21 cellular contexts compared by ENCODE assay signal in genomic region chr17:82429824-82430223, GRCh38. TPM values are rescaled to one million over a fixed set of nuclear protein-coding genes. Genes with fewer than 3 reads are reported as not detected.
A peak's percentile ranks its signal among the peaks of the same experiment; 100 is the strongest.
DNase-seq lines count a peak whose midpoint lies in the region; ATAC-seq and TF ChIP-seq lines count a peak whose summit lies in the region.
"Had no signal": no experiment of that assay in that cellular context is flagged by ENCODE, and none has a peak within 500 bp of the region (broad histone marks: within the 10 kb centered on the region; RNA-seq: fewer than 3 reads in every experiment).

No MANE protein-coding gene starts in this region.

- H3K36me3 Mint-ChIP-seq in activated CD4-positive, alpha-beta T cell treated with anti-CD3 and anti-CD28 coated beads, Interleukin-2, amount 10 ng/mL, durations not matched to agents 7 days and 5 days (ENCODE audit: low read depth), result peaks cover 27% of the 10 kb centered on the region
- peaks cover 4% of the 10 kb centered on the region for H3K36me3 Mint-ChIP-seq in central memory CD8-positive, alpha-beta T cell (ENCODE audit: insufficient read depth)
- no peaks in the 10 kb centered on the region for H3K36me3 Mint-ChIP-seq in neural progenitor cell
- H3K36me3 Mint-ChIP-seq: type B pancreatic cell had no signal

- POLR2A ChIA-PET in activated CD4-positive, alpha-beta T cell treated with anti-CD3 and anti-CD28 coated beads, Interleukin-2, amount 10 ng/mL, durations not matched to agents 7 days and 5 days (lab: Charles Lee), result no interaction called here

- H3K27me3 ChIP-seq in H7 (ENCODE audit: control insufficient read depth, insufficient read depth, low read length), result no peaks in the 10 kb centered on the region
- no peaks in the 10 kb centered on the region for H3K27me3 ChIP-seq in neural progenitor cell
- H3K27me3 ChIP-seq: hepatocyte, neutrophil had no signal

- no peak overlapping the region for H3K9ac ChIP-seq in neural progenitor cell

- no peak overlapping the region for H2AFZ ChIP-seq in neural progenitor cell (replicated peaks)
- H2AFZ ChIP-seq: hepatocyte had no signal

- no peaks in the 10 kb centered on the region for H3K36me3 ChIP-seq in H7 (replicated peaks; ENCODE audit: control insufficient read depth, insufficient read depth, low read length)
- H3K36me3 ChIP-seq in neural progenitor cell, result no peaks in the 10 kb centered on the region

- H3K4me3 ChIP-seq in H7 (ENCODE audit: insufficient read depth, low read depth, low read length) (no peak overlapping the region), neural progenitor cell (no peak overlapping the region)
- H3K4me3 ChIP-seq: A549, hepatocyte had no signal

- H4K20me1 ChIP-seq in neural progenitor cell (ENCODE audit: low read depth), result no peaks in the 10 kb centered on the region

- no peaks in the 10 kb centered on the region for H3K9me3 Mint-ChIP-seq in activated CD4-positive, alpha-beta T cell treated with anti-CD3 and anti-CD28 coated beads, Interleukin-2, amount 10 ng/mL, durations not matched to agents 7 days and 5 days
- no peaks in the 10 kb centered on the region for H3K9me3 Mint-ChIP-seq in central memory CD8-positive, alpha-beta T cell
- H3K9me3 Mint-ChIP-seq in neural progenitor cell, result no peaks in the 10 kb centered on the region
- H3K9me3 Mint-ChIP-seq: CD14-positive monocyte; stimulated activated naive CD8-positive, alpha-beta T cell treated with anti-CD3 and anti-CD28 coated beads, Interleukin-15, Interleukin-2, amounts not matched to agents 100 ng/mL and 50 ng/mL, for 24 hours; type B pancreatic cell had no signal

- no peak overlapping the region for H3K27ac ChIP-seq in neural progenitor cell
- H3K27ac ChIP-seq: A549, hepatocyte, neutrophil, VCaP had no signal

- CTCF ChIA-PET in activated CD4-positive, alpha-beta T cell treated with anti-CD3 and anti-CD28 coated beads, Interleukin-2, amount 10 ng/mL, durations not matched to agents 7 days and 5 days (lab: Charles Lee), result interaction anchor here (0.7 kb wide), 1 partner anchor 437 kb away, joined by 3 read pairs; no protein-coding TSS in a partner anchor

- peaks cover 35% of the 10 kb centered on the region for H3K4me1 Mint-ChIP-seq in activated CD4-positive, alpha-beta T cell treated with anti-CD3 and anti-CD28 coated beads, Interleukin-2, amount 10 ng/mL, durations not matched to agents 7 days and 5 days
- peaks cover 17% of the 10 kb centered on the region for H3K4me1 Mint-ChIP-seq in central memory CD8-positive, alpha-beta T cell
- no peaks in the 10 kb centered on the region for H3K4me1 Mint-ChIP-seq in neural progenitor cell

- no peaks in the 10 kb centered on the region for H3K4me1 ChIP-seq in neural progenitor cell
- H3K4me1 ChIP-seq: A549 had no signal

- H3K79me2 ChIP-seq in neural progenitor cell (ENCODE audit: low read depth), result no peaks in the 10 kb centered on the region
- H3K79me2 ChIP-seq: hepatocyte had no signal

- TF ChIP-seq CTCF in neural progenitor cell (IDR thresholded peaks at IDR 0.05), result no peak

- no peaks in the 10 kb centered on the region for H3K9me3 ChIP-seq in neural progenitor cell (ENCODE audit: low read depth)
- H3K9me3 ChIP-seq: A549, neutrophil had no signal

- peak overlapping the region; percentile 51 for H3K27ac Mint-ChIP-seq in activated CD4-positive, alpha-beta T cell treated with anti-CD3 and anti-CD28 coated beads, Interleukin-2, amount 10 ng/mL, durations not matched to agents 7 days and 5 days
- H3K27ac Mint-ChIP-seq in central memory CD8-positive, alpha-beta T cell (ENCODE audit: low read depth), result peak overlapping the region; percentile 1
- no peak overlapping the region for H3K27ac Mint-ChIP-seq in neural progenitor cell
- H3K27ac Mint-ChIP-seq: stimulated activated naive CD8-positive, alpha-beta T cell treated with anti-CD3 and anti-CD28 coated beads, Interleukin-15, Interleukin-2, amounts not matched to agents 100 ng/mL and 50 ng/mL, for 24 hours; type B pancreatic cell had no signal

- H3K27me3 Mint-ChIP-seq in activated CD4-positive, alpha-beta T cell treated with anti-CD3 and anti-CD28 coated beads, Interleukin-2, amount 10 ng/mL, durations not matched to agents 7 days and 5 days, result no peaks in the 10 kb centered on the region
- H3K27me3 Mint-ChIP-seq in central memory CD8-positive, alpha-beta T cell, result no peaks in the 10 kb centered on the region
- H3K27me3 Mint-ChIP-seq in neural progenitor cell (ENCODE audit: insufficient read depth, low read depth), result peaks cover 8% of the 10 kb centered on the region
- H3K27me3 Mint-ChIP-seq: stimulated activated naive CD8-positive, alpha-beta T cell treated with anti-CD3 and anti-CD28 coated beads, Interleukin-15, Interleukin-2, amounts not matched to agents 100 ng/mL and 50 ng/mL, for 24 hours; type B pancreatic cell had no signal

- no peak for DNase-seq in activated CD4-positive, alpha-beta T cell treated with anti-CD3 and anti-CD28 coated beads, Interleukin-2, amount 10 ng/mL, durations not matched to agents 7 days and 5 days
- DNase-seq in activated CD4-positive, alpha-beta T cell treated with anti-CD3 and anti-CD28 coated beads, Interleukin-2, amount 50 U/mL, for 1 hour, result no peak
- DNase-seq in H7 (peak; percentile 16), neural progenitor cell (ENCODE audit: low spot score) (no peak), cerebellar cortex (ENCODE audit: low spot score) (no peak)
- no peak for DNase-seq in central memory CD8-positive, alpha-beta T cell (ENCODE audit: low spot score in 2 of 2)
- DNase-seq in stimulated activated CD4-positive, alpha-beta T cell treated with anti-CD3 and anti-CD28 coated beads, Interleukin-1b, Interleukin-23, amount 100 ng/mL, for 48 hours, result no peak
- DNase-seq in stimulated activated CD4-positive, alpha-beta T cell treated with anti-CD3 and anti-CD28 coated beads, Interleukin-4, amount 100 ng/mL, for 4 hours, result no peak
- DNase-seq: activated effector memory CD4-positive, alpha-beta T cell treated with Interleukin-2 at 50 U/mL for 16 hours; aorta; MM.1S; NCI-H1930; retina had no signal

- no peak overlapping the region for H3K4me2 ChIP-seq in neural progenitor cell
- H3K4me2 ChIP-seq: A549, hepatocyte had no signal

- no peak for ATAC-seq in central memory CD8-positive, alpha-beta T cell (replicated peaks; ENCODE audit: extremely low read depth, poor library complexity, severe bottlenecking)

- H3F3A ChIP-seq in neural progenitor cell (ENCODE audit: low read depth), result no peaks in the 10 kb centered on the region

- H3K4me3 Mint-ChIP-seq in activated CD4-positive, alpha-beta T cell treated with anti-CD3 and anti-CD28 coated beads, Interleukin-2, amount 10 ng/mL, durations not matched to agents 7 days and 5 days, result peak overlapping the region; percentile 23
- no peak overlapping the region for H3K4me3 Mint-ChIP-seq in central memory CD8-positive, alpha-beta T cell
- H3K4me3 Mint-ChIP-seq in neural progenitor cell, result peak overlapping the region; percentile 5
- H3K4me3 Mint-ChIP-seq: stimulated activated naive CD8-positive, alpha-beta T cell treated with anti-CD3 and anti-CD28 coated beads, Interleukin-15, Interleukin-2, amounts not matched to agents 100 ng/mL and 50 ng/mL, for 24 hours; type B pancreatic cell had no signal

RNA-seq across cellular contexts. Expression of gene OGFOD3, which starts 11.4 kb away (rescaled TPM):
- 10 to 100 TPM; 23.8 to 28.0 TPM for total RNA-seq in activated CD4-positive, alpha-beta T cell treated with anti-CD3 and anti-CD28 coated beads, Interleukin-2, amount 10 ng/mL, durations not matched to agents 7 days and 5 days
- total RNA-seq in H7 (2014; rRNA removed; shearing (Covaris generic)), result 26.2 and 28.6 TPM in 2 replicates
- total RNA-seq in neural progenitor cell (ENCODE audit: low replicate concordance), result 26.8 and 34.2 TPM in 2 replicates

RNA-seq across cellular contexts. Expression of gene HEXD, which starts 11.7 kb away (rescaled TPM):
- total RNA-seq in activated CD4-positive, alpha-beta T cell treated with anti-CD3 and anti-CD28 coated beads, Interleukin-2, amount 10 ng/mL, durations not matched to agents 7 days and 5 days, result 10 to 100 TPM; 65.5 to 70.2 TPM
- total RNA-seq in H7 (2014; rRNA removed; shearing (Covaris generic)), result 16.6 and 24.6 TPM in 2 replicates
- 22.3 and 41.8 TPM in 2 replicates for total RNA-seq in neural progenitor cell (ENCODE audit: low replicate concordance)

RNA-seq across cellular contexts. Expression of gene CYBC1, which starts 20.7 kb away (rescaled TPM):
- 100 to 1,000 TPM; 300 to 324 TPM for total RNA-seq in activated CD4-positive, alpha-beta T cell treated with anti-CD3 and anti-CD28 coated beads, Interleukin-2, amount 10 ng/mL, durations not matched to agents 7 days and 5 days
- 62.8 and 76.1 TPM in 2 replicates for total RNA-seq in H7 (2014; rRNA removed; shearing (Covaris generic))
- total RNA-seq in neural progenitor cell (ENCODE audit: low replicate concordance), result 75.1 and 87.9 TPM in 2 replicates

RNA-seq across cellular contexts. Expression of gene NARF, which starts 28.7 kb away (rescaled TPM):
- total RNA-seq in activated CD4-positive, alpha-beta T cell treated with anti-CD3 and anti-CD28 coated beads, Interleukin-2, amount 10 ng/mL, durations not matched to agents 7 days and 5 days, result 100 to 1,000 TPM; 105 to 117 TPM
- 42.2 and 49.9 TPM in 2 replicates for total RNA-seq in H7 (2014; rRNA removed; shearing (Covaris generic))
- 154 and 166 TPM in 2 replicates for total RNA-seq in neural progenitor cell (ENCODE audit: low replicate concordance)

RNA-seq across cellular contexts. Expression of gene UTS2R, which starts 58.3 kb away (rescaled TPM):
- total RNA-seq in activated CD4-positive, alpha-beta T cell treated with anti-CD3 and anti-CD28 coated beads, Interleukin-2, amount 10 ng/mL, durations not matched to agents 7 days and 5 days, result not detected
- not detected in 2 replicates for total RNA-seq in H7 (2014; rRNA removed; shearing (Covaris generic))
- total RNA-seq in neural progenitor cell (ENCODE audit: low replicate concordance), result 0.46 TPM in 1 of 2 replicates, not detected in the other
- total RNA-seq: aorta, NCI-H460 had no signal
